Comparison of ENCODE assay signal across 3 cellular contexts in the genomic region with DNA sequence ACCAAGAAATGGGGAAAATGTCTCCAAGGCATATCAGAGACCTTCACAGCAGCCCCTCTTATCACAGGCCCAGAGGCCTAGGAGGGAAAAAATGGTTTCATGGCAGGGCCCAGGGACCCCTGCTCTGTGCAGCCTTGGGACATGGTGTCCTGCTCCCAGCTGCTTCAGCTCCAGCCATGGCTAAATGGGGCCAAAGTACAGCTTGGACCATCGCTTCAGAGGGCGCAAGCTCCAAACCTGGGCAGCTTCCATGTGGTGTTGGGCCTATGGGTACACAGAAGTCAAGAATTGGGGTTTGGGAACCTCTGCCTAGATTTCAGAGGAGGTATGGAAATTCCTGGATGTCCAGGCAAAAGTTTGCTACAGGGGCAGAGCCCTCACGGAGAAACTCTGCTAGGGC.
"Had no signal": no experiment of that assay in that cellular context is flagged by ENCODE, and none has a peak within 500 bp of the region (broad histone marks: within the 10 kb centered on the region; RNA-seq: fewer than 3 reads in every experiment).

No MANE protein-coding gene starts in this region.

- H3K4me3 ChIP-seq: GM12878 had no signal

- DNase-seq: GDM1, GF-D8 had no signal
